In the genomic region with DNA sequence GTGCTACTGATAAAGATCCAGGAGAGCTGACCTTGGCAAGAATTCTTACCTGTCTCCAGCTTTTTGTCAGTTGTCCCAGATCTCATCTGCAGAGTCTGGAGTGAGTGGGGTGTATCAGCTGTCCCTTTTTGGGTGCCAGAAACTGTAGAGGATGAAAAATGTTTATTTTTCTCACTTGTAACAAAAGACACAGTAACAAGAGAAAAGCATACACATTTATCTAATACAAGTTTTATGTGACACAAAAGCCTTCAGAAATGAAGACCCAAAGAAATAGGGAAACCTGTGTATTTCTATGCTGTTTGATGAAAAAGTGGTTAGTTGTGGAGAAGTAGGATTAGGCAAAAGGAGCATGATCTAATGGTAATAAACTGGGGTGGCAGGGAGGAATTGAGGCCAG, we compare ENCODE assay signal across 15 cellular contexts. TPM values are rescaled to one million over a fixed set of nuclear protein-coding genes. Genes with fewer than 3 reads are reported as not detected.
A peak's percentile ranks its signal among the peaks of the same experiment; 100 is the strongest.
DNase-seq lines count a peak whose midpoint lies in the region; ATAC-seq and TF ChIP-seq lines count a peak whose summit lies in the region.
"Had no signal": no experiment of that assay in that cellular context is flagged by ENCODE, and none has a peak within 500 bp of the region (broad histone marks: within the 10 kb centered on the region; RNA-seq: fewer than 3 reads in every experiment).

No MANE protein-coding gene starts in this region.

- intact Hi-C loops in posterior cingulate gyrus (cut with DNase I), result no loop called here

- H3K9me3 Mint-ChIP-seq in nephron, result peaks cover 3% of the 10 kb centered on the region
- H3K9me3 Mint-ChIP-seq: CD4-positive, alpha-beta T cell; CD8-positive, alpha-beta T cell had no signal

- H3K36me3 Mint-ChIP-seq in nephron (ENCODE audit: low read depth), result no peaks in the 10 kb centered on the region
- H3K36me3 Mint-ChIP-seq: CD8-positive, alpha-beta T cell had no signal

- in situ Hi-C loops in G401 (cut with HindIII; ENCODE audit: low sequenced_read_pairs), result no loop called here

- no peak for TF ChIP-seq CTCF in nephron (IDR thresholded peaks at IDR 0.05; ENCODE audit: unreplicated experiment in 3 of 3)

- no peak for ATAC-seq in HG02973 (IDR thresholded peaks at IDR 0.05; ENCODE audit: unreplicated experiment)
- ATAC-seq: A549; CD8-positive, alpha-beta T cell had no signal

- H3K4me3 Mint-ChIP-seq in nephron, result no peak overlapping the region
- H3K4me3 Mint-ChIP-seq: B cell; CD4-positive, alpha-beta T cell; CD8-positive, alpha-beta T cell had no signal

- H3K4me1 Mint-ChIP-seq in nephron, result peaks cover 33% of the 10 kb centered on the region
- H3K4me1 Mint-ChIP-seq: B cell had no signal

- H3K27me3 Mint-ChIP-seq in nephron (ENCODE audit: low read depth), result peaks cover 4% of the 10 kb centered on the region

- peak overlapping the region; percentile 3 to 61 (median 31) for H3K27ac Mint-ChIP-seq in nephron
- H3K27ac Mint-ChIP-seq: B cell; CD4-positive, alpha-beta T cell; CD8-positive, alpha-beta T cell had no signal

- DNase-seq in G401 (ENCODE audit: low spot score), result peak; percentile 70
- peak; percentile 68 for DNase-seq in cerebellar cortex (ENCODE audit: low spot score)
- DNase-seq in posterior cingulate gyrus, result no peak
- DNase-seq: AML-193; Caco-2; Calu3; CD4-positive, alpha-beta T cell; CD8-positive, alpha-beta T cell; DMS79 treated with DMSO at 0.1 percent for 48 hours; GF-D8 had no signal

RNA-seq across cellular contexts. Expression of gene NPVF, which starts 58.5 kb away (rescaled TPM):
- not detected in 2 replicates for total RNA-seq in G401 (2014; rRNA removed; shearing (Covaris generic))
- total RNA-seq: A172; B cell; Caco-2; Calu3; CD4-positive, alpha-beta T cell; CD8-positive, alpha-beta T cell had no signal

Comparison
In these comparisons a context has a peak if more than half of its experiments do, and no peak if none do; other contexts are left out.
1. DNase-seq: peak in G401 (single experiment) and cerebellar cortex (single experiment); none in posterior cingulate gyrus (0 of 10).